In genomic region chr5:171635028-171635427, GRCh38 we compare ENCODE assay signal across 1 cellular context.
TF ChIP-seq lines count a peak whose summit lies in the region.

No MANE protein-coding gene starts in this region.

TF ChIP-seq in GM23338, 12 proteins besides CTCF, POLR2A, EP300 and RAD21:
- TF ChIP-seq, protein P1, sequence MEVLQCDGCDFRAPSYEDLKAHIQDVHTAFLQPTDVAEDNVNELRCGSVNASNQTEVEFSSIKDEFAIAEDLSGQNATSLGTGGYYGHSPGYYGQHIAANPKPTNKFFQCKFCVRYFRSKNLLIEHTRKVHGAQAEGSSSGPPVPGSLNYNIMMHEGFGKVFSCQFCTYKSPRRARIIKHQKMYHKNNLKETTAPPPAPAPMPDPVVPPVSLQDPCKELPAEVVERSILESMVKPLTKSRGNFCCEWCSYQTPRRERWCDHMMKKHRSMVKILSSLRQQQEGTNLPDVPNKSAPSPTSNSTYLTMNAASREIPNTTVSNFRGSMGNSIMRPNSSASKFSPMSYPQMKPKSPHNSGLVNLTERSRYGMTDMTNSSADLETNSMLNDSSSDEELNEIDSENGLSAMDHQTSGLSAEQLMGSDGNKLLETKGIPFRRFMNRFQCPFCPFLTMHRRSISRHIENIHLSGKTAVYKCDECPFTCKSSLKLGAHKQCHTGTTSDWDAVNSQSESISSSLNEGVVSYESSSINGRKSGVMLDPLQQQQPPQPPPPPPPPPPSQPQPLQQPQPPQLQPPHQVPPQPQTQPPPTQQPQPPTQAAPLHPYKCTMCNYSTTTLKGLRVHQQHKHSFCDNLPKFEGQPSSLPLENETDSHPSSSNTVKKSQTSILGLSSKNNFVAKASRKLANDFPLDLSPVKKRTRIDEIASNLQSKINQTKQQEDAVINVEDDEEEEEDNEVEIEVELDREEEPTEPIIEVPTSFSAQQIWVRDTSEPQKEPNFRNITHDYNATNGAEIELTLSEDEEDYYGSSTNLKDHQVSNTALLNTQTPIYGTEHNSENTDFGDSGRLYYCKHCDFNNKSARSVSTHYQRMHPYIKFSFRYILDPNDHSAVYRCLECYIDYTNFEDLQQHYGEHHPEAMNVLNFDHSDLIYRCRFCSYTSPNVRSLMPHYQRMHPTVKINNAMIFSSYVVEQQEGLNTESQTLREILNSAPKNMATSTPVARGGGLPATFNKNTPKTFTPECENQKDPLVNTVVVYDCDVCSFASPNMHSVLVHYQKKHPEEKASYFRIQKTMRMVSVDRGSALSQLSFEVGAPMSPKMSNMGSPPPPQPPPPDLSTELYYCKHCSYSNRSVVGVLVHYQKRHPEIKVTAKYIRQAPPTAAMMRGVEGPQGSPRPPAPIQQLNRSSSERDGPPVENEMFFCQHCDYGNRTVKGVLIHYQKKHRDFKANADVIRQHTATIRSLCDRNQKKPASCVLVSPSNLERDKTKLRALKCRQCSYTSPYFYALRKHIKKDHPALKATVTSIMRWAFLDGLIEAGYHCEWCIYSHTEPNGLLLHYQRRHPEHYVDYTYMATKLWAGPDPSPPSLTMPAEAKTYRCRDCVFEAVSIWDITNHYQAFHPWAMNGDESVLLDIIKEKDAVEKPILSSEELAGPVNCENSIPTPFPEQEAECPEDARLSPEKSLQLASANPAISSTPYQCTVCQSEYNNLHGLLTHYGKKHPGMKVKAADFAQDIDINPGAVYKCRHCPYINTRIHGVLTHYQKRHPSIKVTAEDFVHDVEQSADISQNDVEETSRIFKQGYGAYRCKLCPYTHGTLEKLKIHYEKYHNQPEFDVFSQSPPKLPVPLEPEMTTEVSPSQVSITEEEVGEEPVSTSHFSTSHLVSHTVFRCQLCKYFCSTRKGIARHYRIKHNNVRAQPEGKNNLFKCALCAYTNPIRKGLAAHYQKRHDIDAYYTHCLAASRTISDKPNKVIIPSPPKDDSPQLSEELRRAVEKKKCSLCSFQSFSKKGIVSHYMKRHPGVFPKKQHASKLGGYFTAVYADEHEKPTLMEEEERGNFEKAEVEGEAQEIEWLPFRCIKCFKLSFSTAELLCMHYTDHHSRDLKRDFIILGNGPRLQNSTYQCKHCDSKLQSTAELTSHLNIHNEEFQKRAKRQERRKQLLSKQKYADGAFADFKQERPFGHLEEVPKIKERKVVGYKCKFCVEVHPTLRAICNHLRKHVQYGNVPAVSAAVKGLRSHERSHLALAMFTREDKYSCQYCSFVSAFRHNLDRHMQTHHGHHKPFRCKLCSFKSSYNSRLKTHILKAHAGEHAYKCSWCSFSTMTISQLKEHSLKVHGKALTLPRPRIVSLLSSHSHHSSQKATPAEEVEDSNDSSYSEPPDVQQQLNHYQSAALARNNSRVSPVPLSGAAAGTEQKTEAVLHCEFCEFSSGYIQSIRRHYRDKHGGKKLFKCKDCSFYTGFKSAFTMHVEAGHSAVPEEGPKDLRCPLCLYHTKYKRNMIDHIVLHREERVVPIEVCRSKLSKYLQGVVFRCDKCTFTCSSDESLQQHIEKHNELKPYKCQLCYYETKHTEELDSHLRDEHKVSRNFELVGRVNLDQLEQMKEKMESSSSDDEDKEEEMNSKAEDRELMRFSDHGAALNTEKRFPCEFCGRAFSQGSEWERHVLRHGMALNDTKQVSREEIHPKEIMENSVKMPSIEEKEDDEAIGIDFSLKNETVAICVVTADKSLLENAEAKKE (CRISPR knock-in tag; IDR thresholded peaks at IDR 0.05) = no peak
- TF ChIP-seq POLR2AphosphoS5 (IDR thresholded peaks at IDR 0.05; ENCODE audit: low read depth) = no peak
- TF ChIP-seq EZH2phosphoT487 (IDR thresholded peaks at IDR 0.05; ENCODE audit: unreplicated experiment) = no peak
- no peak for TF ChIP-seq CREB1 (CRISPR knock-in tag; IDR thresholded peaks at IDR 0.05; ENCODE audit: low read depth)
- no peak for TF ChIP-seq ZNF331 (CRISPR knock-in tag; IDR thresholded peaks at IDR 0.05; ENCODE audit: low read depth)
- TF ChIP-seq, protein P2, sequence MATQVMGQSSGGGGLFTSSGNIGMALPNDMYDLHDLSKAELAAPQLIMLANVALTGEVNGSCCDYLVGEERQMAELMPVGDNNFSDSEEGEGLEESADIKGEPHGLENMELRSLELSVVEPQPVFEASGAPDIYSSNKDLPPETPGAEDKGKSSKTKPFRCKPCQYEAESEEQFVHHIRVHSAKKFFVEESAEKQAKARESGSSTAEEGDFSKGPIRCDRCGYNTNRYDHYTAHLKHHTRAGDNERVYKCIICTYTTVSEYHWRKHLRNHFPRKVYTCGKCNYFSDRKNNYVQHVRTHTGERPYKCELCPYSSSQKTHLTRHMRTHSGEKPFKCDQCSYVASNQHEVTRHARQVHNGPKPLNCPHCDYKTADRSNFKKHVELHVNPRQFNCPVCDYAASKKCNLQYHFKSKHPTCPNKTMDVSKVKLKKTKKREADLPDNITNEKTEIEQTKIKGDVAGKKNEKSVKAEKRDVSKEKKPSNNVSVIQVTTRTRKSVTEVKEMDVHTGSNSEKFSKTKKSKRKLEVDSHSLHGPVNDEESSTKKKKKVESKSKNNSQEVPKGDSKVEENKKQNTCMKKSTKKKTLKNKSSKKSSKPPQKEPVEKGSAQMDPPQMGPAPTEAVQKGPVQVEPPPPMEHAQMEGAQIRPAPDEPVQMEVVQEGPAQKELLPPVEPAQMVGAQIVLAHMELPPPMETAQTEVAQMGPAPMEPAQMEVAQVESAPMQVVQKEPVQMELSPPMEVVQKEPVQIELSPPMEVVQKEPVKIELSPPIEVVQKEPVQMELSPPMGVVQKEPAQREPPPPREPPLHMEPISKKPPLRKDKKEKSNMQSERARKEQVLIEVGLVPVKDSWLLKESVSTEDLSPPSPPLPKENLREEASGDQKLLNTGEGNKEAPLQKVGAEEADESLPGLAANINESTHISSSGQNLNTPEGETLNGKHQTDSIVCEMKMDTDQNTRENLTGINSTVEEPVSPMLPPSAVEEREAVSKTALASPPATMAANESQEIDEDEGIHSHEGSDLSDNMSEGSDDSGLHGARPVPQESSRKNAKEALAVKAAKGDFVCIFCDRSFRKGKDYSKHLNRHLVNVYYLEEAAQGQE (IDR thresholded peaks at IDR 0.05; ENCODE audit: unreplicated experiment) = no peak
- TF ChIP-seq ZNF114 (CRISPR knock-in tag; IDR thresholded peaks at IDR 0.05) = no peak
- TF ChIP-seq NANOG (IDR thresholded peaks at IDR 0.05; ENCODE audit: borderline replicate concordance) = no peak
- no peak for TF ChIP-seq STAT1 (IDR thresholded peaks at IDR 0.05; ENCODE audit: unreplicated experiment)
